In the genomic region with DNA sequence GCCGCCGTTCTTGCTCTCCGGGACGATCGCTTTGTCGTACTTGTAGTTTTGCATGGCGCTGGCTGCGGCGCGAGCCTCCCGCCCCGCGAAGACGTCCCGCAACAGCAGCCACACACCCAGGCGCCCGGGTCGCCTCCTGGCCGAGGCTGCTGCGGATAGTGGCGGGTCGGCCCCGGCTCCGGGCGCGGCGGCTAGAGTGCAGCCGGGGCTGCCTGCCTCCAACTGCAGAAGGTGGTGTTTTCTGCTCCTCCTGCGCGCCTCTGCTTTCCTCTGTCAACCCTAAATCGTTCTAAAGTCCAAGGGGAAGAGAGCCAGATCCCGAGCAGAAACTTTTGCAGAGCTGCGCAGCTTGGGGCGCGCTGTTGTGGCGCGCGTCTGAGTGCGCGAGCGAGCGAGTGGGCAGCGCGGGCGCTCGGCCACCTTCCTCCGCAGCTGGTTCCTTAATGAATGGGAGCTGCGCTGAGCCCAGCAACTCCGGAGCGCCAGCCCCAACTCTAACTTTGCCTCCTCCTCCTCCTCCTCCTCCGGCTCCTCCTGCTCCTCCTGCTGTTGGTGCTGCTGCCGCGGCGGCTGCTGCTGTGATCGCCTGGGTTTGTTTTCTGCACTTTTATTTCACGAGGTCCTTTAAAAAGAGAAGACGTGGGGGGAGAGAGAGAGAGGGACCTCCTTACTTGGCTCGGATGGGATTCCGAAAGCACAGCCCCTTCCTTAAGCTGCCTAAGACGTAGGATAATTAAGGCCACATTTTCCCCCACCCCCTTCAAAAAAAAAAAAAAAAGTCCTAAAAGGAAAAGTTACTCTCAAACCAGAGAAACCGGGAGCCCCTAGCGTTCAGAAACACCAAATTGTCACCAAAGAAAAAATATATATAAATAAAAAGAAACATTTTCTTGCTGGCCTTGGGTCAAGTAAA, we compare ENCODE assay signal across 7 cellular contexts. TPM values are rescaled to one million over a fixed set of nuclear protein-coding genes. Genes with fewer than 3 reads are reported as not detected.
DNase-seq lines count a peak whose midpoint lies in the region; ATAC-seq and TF ChIP-seq lines count a peak whose summit lies in the region.

Gene PLPP3 (minus strand): TSS at position 601 of the 913 bp plus-strand sequence. CDS start 547 bp downstream, at position 54.

- DNase-seq in GM04504 (ENCODE audit: low read depth) (peak; percentile 91), HT-29 (ENCODE audit: low spot score) (peak; percentile 83), cardiac fibroblast (ENCODE audit: low read depth in 2 of 2) (peak; percentile 91 to 98), retinal pigment epithelial cell (ENCODE audit: low read depth) (peak; percentile 75)

- H3K4me3 ChIP-seq in cardiac fibroblast (replicated peaks in 1 of 2; ENCODE audit: low read depth in 2 of 2, low read length in 2 of 2) (peak within 1 kb of the TSS; percentile 69 to 93), iPS-18c (ENCODE audit: insufficient read depth, low read depth, low read length) (peak within 1 kb of the TSS; percentile 68), retinal pigment epithelial cell (ENCODE audit: low read length) (peak within 1 kb of the TSS; percentile 79)

- no peak for ATAC-seq in HG02840 (IDR thresholded peaks at IDR 0.05; ENCODE audit: low FRiP score, unreplicated experiment)

- TF ChIP-seq CTCF in cardiac fibroblast (IDR thresholded peaks at IDR 0.05; ENCODE audit: low read depth, low read length) (peak; percentile 55), retinal pigment epithelial cell (conservative IDR thresholded peaks at IDR 0.05; ENCODE audit: low read depth, low read length) (peak; percentile 56)

- no peaks in the 10 kb centered on the region for H3K9me3 ChIP-seq in iPS-18c (ENCODE audit: control insufficient read depth, insufficient read depth, low read length)

TF ChIP-seq in PFSK-1, 5 proteins besides CTCF, POLR2A, EP300 and RAD21:
- TF ChIP-seq, protein P1, sequence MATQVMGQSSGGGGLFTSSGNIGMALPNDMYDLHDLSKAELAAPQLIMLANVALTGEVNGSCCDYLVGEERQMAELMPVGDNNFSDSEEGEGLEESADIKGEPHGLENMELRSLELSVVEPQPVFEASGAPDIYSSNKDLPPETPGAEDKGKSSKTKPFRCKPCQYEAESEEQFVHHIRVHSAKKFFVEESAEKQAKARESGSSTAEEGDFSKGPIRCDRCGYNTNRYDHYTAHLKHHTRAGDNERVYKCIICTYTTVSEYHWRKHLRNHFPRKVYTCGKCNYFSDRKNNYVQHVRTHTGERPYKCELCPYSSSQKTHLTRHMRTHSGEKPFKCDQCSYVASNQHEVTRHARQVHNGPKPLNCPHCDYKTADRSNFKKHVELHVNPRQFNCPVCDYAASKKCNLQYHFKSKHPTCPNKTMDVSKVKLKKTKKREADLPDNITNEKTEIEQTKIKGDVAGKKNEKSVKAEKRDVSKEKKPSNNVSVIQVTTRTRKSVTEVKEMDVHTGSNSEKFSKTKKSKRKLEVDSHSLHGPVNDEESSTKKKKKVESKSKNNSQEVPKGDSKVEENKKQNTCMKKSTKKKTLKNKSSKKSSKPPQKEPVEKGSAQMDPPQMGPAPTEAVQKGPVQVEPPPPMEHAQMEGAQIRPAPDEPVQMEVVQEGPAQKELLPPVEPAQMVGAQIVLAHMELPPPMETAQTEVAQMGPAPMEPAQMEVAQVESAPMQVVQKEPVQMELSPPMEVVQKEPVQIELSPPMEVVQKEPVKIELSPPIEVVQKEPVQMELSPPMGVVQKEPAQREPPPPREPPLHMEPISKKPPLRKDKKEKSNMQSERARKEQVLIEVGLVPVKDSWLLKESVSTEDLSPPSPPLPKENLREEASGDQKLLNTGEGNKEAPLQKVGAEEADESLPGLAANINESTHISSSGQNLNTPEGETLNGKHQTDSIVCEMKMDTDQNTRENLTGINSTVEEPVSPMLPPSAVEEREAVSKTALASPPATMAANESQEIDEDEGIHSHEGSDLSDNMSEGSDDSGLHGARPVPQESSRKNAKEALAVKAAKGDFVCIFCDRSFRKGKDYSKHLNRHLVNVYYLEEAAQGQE (IDR thresholded peaks at IDR 0.05; ENCODE audit: insufficient read depth in 1 of 2, low read depth in 2 of 2, low read length in 2 of 2) = peak; percentile 56 to 58; a peak in 2 of 4 replicates
- TF ChIP-seq TAF1 (IDR thresholded peaks at IDR 0.05; ENCODE audit: borderline replicate concordance, insufficient read depth, low read length) (peak; percentile 96; the same call in 1 of the 2 replicates), SIN3A (IDR thresholded peaks at IDR 0.05; ENCODE audit: borderline replicate concordance, insufficient read depth, low read length) (peak; percentile 73; the same call in 1 of the 2 replicates), FOXP2 (optimal IDR thresholded peaks at IDR 0.05; ENCODE audit: borderline replicate concordance, extremely low read depth, extremely low read length, insufficient read depth) (peak; percentile 35), POLR2AphosphoS5 (IDR thresholded peaks at IDR 0.05; ENCODE audit: low read depth, low read length) (peak; percentile 95)
TF ChIP-seq in PFSK-1: peak in this region for 5.

RNA-seq across cellular contexts. Expression of gene PLPP3, which starts in this region (rescaled TPM):
- total RNA-seq in HT-29 (2014; rRNA removed; shearing (Covaris generic)) = 3.8 and 5.4 TPM in 2 replicates
- polyA plus RNA-seq in PFSK-1 (2012; ENCODE audit: insufficient read length, low read depth) = 33.2 TPM
